Comparison of ENCODE assay signal across 3 cellular contexts in the genomic region with DNA sequence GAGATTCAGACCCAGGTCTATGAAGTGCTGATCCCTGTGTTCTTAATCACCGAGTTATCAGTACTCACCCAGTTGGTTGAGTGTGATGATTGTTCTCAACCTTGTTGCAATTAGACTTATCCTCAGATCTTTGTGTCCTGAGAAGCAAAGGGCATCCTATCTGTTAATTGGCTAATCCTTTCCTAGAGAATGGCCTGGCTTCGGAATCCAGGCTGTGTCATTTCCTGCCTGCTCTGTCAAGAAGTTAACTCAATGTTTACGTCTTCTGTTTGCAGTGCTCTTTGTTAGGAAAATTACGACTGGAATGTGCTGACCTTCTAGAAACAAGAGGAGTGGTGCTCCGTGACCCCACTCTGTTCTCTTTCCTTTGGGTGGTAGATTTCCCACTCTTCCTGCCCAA.
TF ChIP-seq lines count a peak whose summit lies in the region.

No MANE protein-coding gene starts in this region.

TF ChIP-seq in liver, 16 proteins besides CTCF, POLR2A, EP300 and RAD21:
- TF ChIP-seq NR2F2 (IDR thresholded peaks at IDR 0.05) (peak; percentile 56), SP1 (IDR thresholded peaks at IDR 0.05) (peak; percentile 31), EGR1 (IDR thresholded peaks at IDR 0.05; ENCODE audit: low read depth in 2 of 2) (no peak)
- TF ChIP-seq, protein P1, sequence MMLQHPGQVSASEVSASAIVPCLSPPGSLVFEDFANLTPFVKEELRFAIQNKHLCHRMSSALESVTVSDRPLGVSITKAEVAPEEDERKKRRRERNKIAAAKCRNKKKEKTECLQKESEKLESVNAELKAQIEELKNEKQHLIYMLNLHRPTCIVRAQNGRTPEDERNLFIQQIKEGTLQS (IDR thresholded peaks at IDR 0.05): no peak

TF ChIP-seq in HepG2, 621 proteins besides CTCF, POLR2A, EP300 and RAD21:
- TF ChIP-seq MAZ (IDR thresholded peaks at IDR 0.05; ENCODE audit: borderline replicate concordance, low read depth, low read length): no peak
- TF ChIP-seq MAZ (CRISPR knock-in tag; IDR thresholded peaks at IDR 0.05; ENCODE audit: low read depth): no peak
- no peak for TF ChIP-seq TBP (CRISPR knock-in tag; IDR thresholded peaks at IDR 0.05)
- TF ChIP-seq, protein P2, sequence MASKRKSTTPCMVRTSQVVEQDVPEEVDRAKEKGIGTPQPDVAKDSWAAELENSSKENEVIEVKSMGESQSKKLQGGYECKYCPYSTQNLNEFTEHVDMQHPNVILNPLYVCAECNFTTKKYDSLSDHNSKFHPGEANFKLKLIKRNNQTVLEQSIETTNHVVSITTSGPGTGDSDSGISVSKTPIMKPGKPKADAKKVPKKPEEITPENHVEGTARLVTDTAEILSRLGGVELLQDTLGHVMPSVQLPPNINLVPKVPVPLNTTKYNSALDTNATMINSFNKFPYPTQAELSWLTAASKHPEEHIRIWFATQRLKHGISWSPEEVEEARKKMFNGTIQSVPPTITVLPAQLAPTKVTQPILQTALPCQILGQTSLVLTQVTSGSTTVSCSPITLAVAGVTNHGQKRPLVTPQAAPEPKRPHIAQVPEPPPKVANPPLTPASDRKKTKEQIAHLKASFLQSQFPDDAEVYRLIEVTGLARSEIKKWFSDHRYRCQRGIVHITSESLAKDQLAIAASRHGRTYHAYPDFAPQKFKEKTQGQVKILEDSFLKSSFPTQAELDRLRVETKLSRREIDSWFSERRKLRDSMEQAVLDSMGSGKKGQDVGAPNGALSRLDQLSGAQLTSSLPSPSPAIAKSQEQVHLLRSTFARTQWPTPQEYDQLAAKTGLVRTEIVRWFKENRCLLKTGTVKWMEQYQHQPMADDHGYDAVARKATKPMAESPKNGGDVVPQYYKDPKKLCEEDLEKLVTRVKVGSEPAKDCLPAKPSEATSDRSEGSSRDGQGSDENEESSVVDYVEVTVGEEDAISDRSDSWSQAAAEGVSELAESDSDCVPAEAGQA (IDR thresholded peaks at IDR 0.05; ENCODE audit: low read depth): no peak
- TF ChIP-seq, protein P2 (CRISPR knock-in tag; IDR thresholded peaks at IDR 0.05; ENCODE audit: borderline replicate concordance): no peak
- TF ChIP-seq, protein P3, sequence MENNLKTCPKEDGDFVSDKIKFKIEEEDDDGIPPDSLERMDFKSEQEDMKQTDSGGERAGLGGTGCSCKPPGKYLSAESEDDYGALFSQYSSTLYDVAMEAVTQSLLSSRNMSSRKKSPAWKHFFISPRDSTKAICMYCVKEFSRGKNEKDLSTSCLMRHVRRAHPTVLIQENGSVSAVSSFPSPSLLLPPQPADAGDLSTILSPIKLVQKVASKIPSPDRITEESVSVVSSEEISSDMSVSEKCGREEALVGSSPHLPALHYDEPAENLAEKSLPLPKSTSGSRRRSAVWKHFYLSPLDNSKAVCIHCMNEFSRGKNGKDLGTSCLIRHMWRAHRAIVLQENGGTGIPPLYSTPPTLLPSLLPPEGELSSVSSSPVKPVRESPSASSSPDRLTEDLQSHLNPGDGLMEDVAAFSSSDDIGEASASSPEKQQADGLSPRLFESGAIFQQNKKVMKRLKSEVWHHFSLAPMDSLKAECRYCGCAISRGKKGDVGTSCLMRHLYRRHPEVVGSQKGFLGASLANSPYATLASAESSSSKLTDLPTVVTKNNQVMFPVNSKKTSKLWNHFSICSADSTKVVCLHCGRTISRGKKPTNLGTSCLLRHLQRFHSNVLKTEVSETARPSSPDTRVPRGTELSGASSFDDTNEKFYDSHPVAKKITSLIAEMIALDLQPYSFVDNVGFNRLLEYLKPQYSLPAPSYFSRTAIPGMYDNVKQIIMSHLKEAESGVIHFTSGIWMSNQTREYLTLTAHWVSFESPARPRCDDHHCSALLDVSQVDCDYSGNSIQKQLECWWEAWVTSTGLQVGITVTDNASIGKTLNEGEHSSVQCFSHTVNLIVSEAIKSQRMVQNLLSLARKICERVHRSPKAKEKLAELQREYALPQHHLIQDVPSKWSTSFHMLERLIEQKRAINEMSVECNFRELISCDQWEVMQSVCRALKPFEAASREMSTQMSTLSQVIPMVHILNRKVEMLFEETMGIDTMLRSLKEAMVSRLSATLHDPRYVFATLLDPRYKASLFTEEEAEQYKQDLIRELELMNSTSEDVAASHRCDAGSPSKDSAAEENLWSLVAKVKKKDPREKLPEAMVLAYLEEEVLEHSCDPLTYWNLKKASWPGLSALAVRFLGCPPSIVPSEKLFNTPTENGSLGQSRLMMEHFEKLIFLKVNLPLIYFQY (CRISPR knock-in tag; IDR thresholded peaks at IDR 0.05; ENCODE audit: borderline replicate concordance): no peak
- TF ChIP-seq, protein P4, sequence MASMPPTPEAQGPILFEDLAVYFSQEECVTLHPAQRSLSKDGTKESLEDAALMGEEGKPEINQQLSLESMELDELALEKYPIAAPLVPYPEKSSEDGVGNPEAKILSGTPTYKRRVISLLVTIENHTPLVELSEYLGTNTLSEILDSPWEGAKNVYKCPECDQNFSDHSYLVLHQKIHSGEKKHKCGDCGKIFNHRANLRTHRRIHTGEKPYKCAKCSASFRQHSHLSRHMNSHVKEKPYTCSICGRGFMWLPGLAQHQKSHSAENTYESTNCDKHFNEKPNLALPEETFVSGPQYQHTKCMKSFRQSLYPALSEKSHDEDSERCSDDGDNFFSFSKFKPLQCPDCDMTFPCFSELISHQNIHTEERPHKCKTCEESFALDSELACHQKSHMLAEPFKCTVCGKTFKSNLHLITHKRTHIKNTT (CRISPR knock-in tag; IDR thresholded peaks at IDR 0.05): no peak
- TF ChIP-seq MEF2D (CRISPR knock-in tag; IDR thresholded peaks at IDR 0.05): no peak
- no peak for TF ChIP-seq ZKSCAN1 (IDR thresholded peaks at IDR 0.05; ENCODE audit: low read length)
TF ChIP-seq in HepG2: peak in this region for 0.

TF ChIP-seq in H1, 55 proteins besides CTCF, POLR2A, EP300 and RAD21:
- TF ChIP-seq NRF1 (IDR thresholded peaks at IDR 0.05; ENCODE audit: low read depth, low read length) (no peak), CREB1 (IDR thresholded peaks at IDR 0.05) (peak; percentile 6; the same call in 1 of the 2 replicates), TCF12 (IDR thresholded peaks at IDR 0.05; ENCODE audit: low read depth, low read length) (no peak), POU5F1 (IDR thresholded peaks at IDR 0.05; ENCODE audit: low read depth, low read length) (no peak), MAFK (IDR thresholded peaks at IDR 0.05; ENCODE audit: low read depth, low read length) (peak; percentile 43), CTBP2 (IDR thresholded peaks at IDR 0.05; ENCODE audit: borderline replicate concordance, insufficient read depth, insufficient read length, low read length) (no peak), SP1 (IDR thresholded peaks at IDR 0.05; ENCODE audit: low read depth, low read length) (0 out of 2 replicates have a peak, but pooled peaks have one; percentile 16), HDAC6 (IDR thresholded peaks at IDR 0.05; ENCODE audit: low read depth, low read length) (no peak), SAP30 (IDR thresholded peaks at IDR 0.05; ENCODE audit: insufficient read depth, insufficient replicate concordance, low read length) (no peak)
